1 cellular context compared by ENCODE assay signal in genomic region chr1:65255088-65256050, GRCh38.
TF ChIP-seq lines count a peak whose summit lies in the region.

No MANE protein-coding gene starts in this region.

TF ChIP-seq in HepG2, 621 proteins besides CTCF, POLR2A, EP300 and RAD21 (continued from another document):
- peak; percentile 25; the same call in 1 of the 2 replicates for TF ChIP-seq IKZF5 (CRISPR knock-in tag; IDR thresholded peaks at IDR 0.05)
- peak; percentile 39; the same call in 1 of the 2 replicates for TF ChIP-seq PITX1 (CRISPR knock-in tag; IDR thresholded peaks at IDR 0.05)
- TF ChIP-seq ZNF24 (IDR thresholded peaks at IDR 0.05), result peak; percentile 67; the same call in 1 of the 2 replicates
- TF ChIP-seq MAFK (conservative IDR thresholded peaks at IDR 0.05 in 1 of 2, IDR thresholded peaks at IDR 0.05 in 1 of 2; ENCODE audit: low read length in 2 of 2), result 0 out of 4 replicates have a peak, but pooled peaks of 1 of the 2 experiments have one; percentile 17
- 0 out of 2 replicates have a peak, but pooled peaks have one; percentile 0 for TF ChIP-seq ZNF607 (CRISPR knock-in tag; IDR thresholded peaks at IDR 0.05; ENCODE audit: borderline replicate concordance)
- TF ChIP-seq, protein P1, sequence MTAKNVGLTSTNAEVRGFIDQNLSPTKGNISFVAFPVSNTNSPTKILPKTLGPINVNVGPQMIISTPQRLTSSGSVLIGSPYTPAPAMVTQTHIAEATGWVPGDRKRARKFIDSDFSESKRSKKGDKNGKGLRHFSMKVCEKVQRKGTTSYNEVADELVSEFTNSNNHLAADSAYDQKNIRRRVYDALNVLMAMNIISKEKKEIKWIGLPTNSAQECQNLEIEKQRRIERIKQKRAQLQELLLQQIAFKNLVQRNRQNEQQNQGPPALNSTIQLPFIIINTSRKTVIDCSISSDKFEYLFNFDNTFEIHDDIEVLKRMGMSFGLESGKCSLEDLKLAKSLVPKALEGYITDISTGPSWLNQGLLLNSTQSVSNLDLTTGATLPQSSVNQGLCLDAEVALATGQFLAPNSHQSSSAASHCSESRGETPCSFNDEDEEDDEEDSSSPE (CRISPR knock-in tag; IDR thresholded peaks at IDR 0.05), result 0 out of 2 replicates have a peak, but pooled peaks have one; percentile 4
- no peak for TF ChIP-seq RXRB (CRISPR knock-in tag; IDR thresholded peaks at IDR 0.05; ENCODE audit: borderline replicate concordance)
- 0 out of 2 replicates have a peak, but pooled peaks have one; percentile 43 for TF ChIP-seq ZSCAN29 (CRISPR knock-in tag; conservative IDR thresholded peaks at IDR 0.05)
- peak; percentile 6; the same call in 1 of the 2 replicates for TF ChIP-seq ZNF777 (CRISPR knock-in tag; IDR thresholded peaks at IDR 0.05)
- 0 out of 2 replicates have a peak, but pooled peaks have one; percentile 28 for TF ChIP-seq ZNF33B (CRISPR knock-in tag; IDR thresholded peaks at IDR 0.05)
- no peak for TF ChIP-seq FLYWCH1 (CRISPR knock-in tag; IDR thresholded peaks at IDR 0.05)
- no peak for TF ChIP-seq ZNF766 (CRISPR knock-in tag; IDR thresholded peaks at IDR 0.05; ENCODE audit: borderline replicate concordance)
